In the genomic region with DNA sequence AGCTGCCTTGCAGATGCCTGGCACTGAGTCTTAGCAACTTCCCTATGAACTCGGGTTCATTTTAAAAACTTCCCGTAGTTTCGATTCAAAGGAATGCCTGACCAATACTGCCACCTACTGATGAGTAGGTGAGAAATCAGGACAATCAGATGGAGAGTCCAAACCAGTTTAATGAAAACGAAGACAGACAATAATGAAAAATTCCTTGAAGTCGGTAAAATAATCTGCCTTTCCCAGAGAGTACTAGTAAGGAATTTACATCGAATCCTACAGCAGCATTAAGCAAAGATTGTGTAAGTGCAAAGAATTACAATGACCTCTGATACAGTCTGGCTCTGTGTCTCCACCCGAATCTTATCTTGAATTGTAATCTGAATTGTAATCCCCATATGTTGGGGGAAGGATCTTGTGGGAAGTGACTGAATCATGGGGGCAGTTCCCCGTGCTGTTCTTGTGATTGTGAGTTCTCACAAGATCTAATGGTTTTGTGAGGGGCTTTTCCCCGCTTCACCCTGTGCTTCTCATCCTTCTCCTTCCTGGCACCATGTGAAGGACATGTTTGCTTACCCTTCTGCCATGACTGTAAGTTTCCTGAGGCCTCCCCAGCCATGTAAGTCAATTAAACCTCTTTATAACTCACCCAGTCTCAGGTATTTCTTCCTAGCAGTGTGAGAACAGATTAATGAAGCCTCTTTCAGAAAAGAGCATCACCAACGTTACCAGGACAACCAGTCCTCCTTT, we compare ENCODE assay signal across 9 cellular contexts.
DNase-seq lines count a peak whose midpoint lies in the region; ATAC-seq and TF ChIP-seq lines count a peak whose summit lies in the region.
"Had no signal": no experiment of that assay in that cellular context is flagged by ENCODE, and none has a peak within 500 bp of the region (broad histone marks: within the 10 kb centered on the region; RNA-seq: fewer than 3 reads in every experiment).

No MANE protein-coding gene starts in this region.

- no peaks in the 10 kb centered on the region for H3K9me3 Mint-ChIP-seq in CD4-positive, alpha-beta T cell

- no peak overlapping the region for H3K27ac Mint-ChIP-seq in CD4-positive, alpha-beta T cell
- H3K27ac Mint-ChIP-seq: IgD-negative memory B cell had no signal

- TF ChIP-seq CTCF in CD4-positive, alpha-beta T cell (IDR thresholded peaks at IDR 0.05): peak; percentile 84
- TF ChIP-seq CTCF in RWPE2 (IDR thresholded peaks at IDR 0.05; ENCODE audit: poor library complexity, severe bottlenecking) (peak; percentile 84), epithelial cell of esophagus (IDR thresholded peaks at IDR 0.05; ENCODE audit: insufficient read depth, low read depth, low read length, missing control alignments) (peak; percentile 78)

- intact Hi-C loops in CD4-positive, alpha-beta T cell (cut with DNase I, micrococcal nuclease): loop anchor here (1.0 to 10.0 kb wide), 5 partner anchors 76 to 1971 kb away; no protein-coding TSS in a partner anchor

- CTCF ChIA-PET in CD4-positive, alpha-beta T cell (lab: Charles Lee): interaction anchor here (0.8 kb wide), 2 partner anchors 13 to 41 kb away, joined by 3 read pairs; no protein-coding TSS in a partner anchor

- no peaks in the 10 kb centered on the region for H3K27me3 Mint-ChIP-seq in CD4-positive, alpha-beta T cell
- H3K27me3 Mint-ChIP-seq: IgD-negative memory B cell had no signal

- POLR2A ChIA-PET in CD4-positive, alpha-beta T cell (lab: Charles Lee): interaction anchor here (0.6 kb wide), 1 partner anchor 1064 kb away, joined by 5 read pairs; no protein-coding TSS in a partner anchor

- no peaks in the 10 kb centered on the region for H3K27me3 ChIP-seq in CD4-positive, alpha-beta T cell (ENCODE audit: control insufficient read depth, insufficient read depth, low read length)
- no peaks in the 10 kb centered on the region for H3K27me3 ChIP-seq in RWPE2 (ENCODE audit: insufficient read depth, poor library complexity, severe bottlenecking)
- H3K27me3 ChIP-seq in muscle layer of duodenum (ENCODE audit: low read depth, low read length): no peaks in the 10 kb centered on the region

- no peaks in the 10 kb centered on the region for H3K9me3 ChIP-seq in CD4-positive, alpha-beta T cell (ENCODE audit: control insufficient read depth, low read length)
- no peaks in the 10 kb centered on the region for H3K9me3 ChIP-seq in RWPE2 (ENCODE audit: severe bottlenecking)
- no peaks in the 10 kb centered on the region for H3K9me3 ChIP-seq in muscle layer of duodenum (ENCODE audit: control insufficient read depth in 1 of 2, low read length in 2 of 2)

- peak; percentile 49 for ATAC-seq in CD4-positive, alpha-beta T cell (ENCODE audit: poor library complexity)
- ATAC-seq in RWPE2 (ENCODE audit: low read depth): peak; percentile 52
- no peak for ATAC-seq in GM21786 (IDR thresholded peaks at IDR 0.05; ENCODE audit: unreplicated experiment)
- ATAC-seq in HG02610 (IDR thresholded peaks at IDR 0.05; ENCODE audit: unreplicated experiment): no peak

- H3K4me3 ChIP-seq in RWPE2 (ENCODE audit: severe bottlenecking): no peak overlapping the region
- H3K4me3 ChIP-seq in epithelial cell of esophagus (ENCODE audit: low read length): no peak overlapping the region
- peak overlapping the region; percentile 49 to 52 for H3K4me3 ChIP-seq in muscle layer of duodenum (ENCODE audit: low read depth in 1 of 2, low read length in 2 of 2)

- DNase-seq in CD4-positive, alpha-beta T cell: no peak
- DNase-seq in HPDE6-E6E7 (ENCODE audit: extremely low spot score) (peak; percentile 22), RWPE2 (ENCODE audit: low spot score) (no peak), epithelial cell of esophagus (ENCODE audit: low read depth) (peak; percentile 56), GF-D8 (lab: John Stamatoyannopoulos, UW) (no peak)

- H3K4me3 Mint-ChIP-seq in CD4-positive, alpha-beta T cell: peak overlapping the region; percentile 34

- H3K36me3 ChIP-seq in RWPE2 (ENCODE audit: low read depth) (peaks cover 44% of the 10 kb centered on the region), muscle layer of duodenum (ENCODE audit: control insufficient read depth in 1 of 2, insufficient read depth in 2 of 2, low read length in 2 of 2) (no peaks in the 10 kb centered on the region)

- H3K36me3 Mint-ChIP-seq in CD4-positive, alpha-beta T cell (ENCODE audit: low read depth): no peaks in the 10 kb centered on the region

- peaks cover 5% of the 10 kb centered on the region for H3K4me1 ChIP-seq in RWPE2 (ENCODE audit: insufficient read depth, poor library complexity, severe bottlenecking)
- H3K4me1 ChIP-seq in muscle layer of duodenum (ENCODE audit: control insufficient read depth in 1 of 2, insufficient read depth in 2 of 2, low read length in 2 of 2): no peaks in the 10 kb centered on the region

- no peaks in the 10 kb centered on the region for H3K4me1 Mint-ChIP-seq in CD4-positive, alpha-beta T cell (ENCODE audit: low read depth)

- H3K27ac ChIP-seq in CD4-positive, alpha-beta T cell (ENCODE audit: low read depth, low read length): no peak overlapping the region
- peak overlapping the region; percentile 20 for H3K27ac ChIP-seq in RWPE2 (ENCODE audit: poor library complexity, severe bottlenecking)
- no peak overlapping the region for H3K27ac ChIP-seq in muscle layer of duodenum (ENCODE audit: low read length)

Comparison
In these comparisons a context has a peak if more than half of its experiments do, and no peak if none do; other contexts are left out.
1. ATAC-seq: peak in CD4-positive, alpha-beta T cell (single experiment) and RWPE2 (single experiment); none in GM21786 (single experiment) and HG02610 (single experiment).
2. DNase-seq: peak in HPDE6-E6E7 (single experiment) and epithelial cell of esophagus (single experiment); none in CD4-positive, alpha-beta T cell (0 of 10), RWPE2 (single experiment) and GF-D8 (single experiment).
3. H3K4me3 ChIP-seq: peak in muscle layer of duodenum (2 of 2); none in RWPE2 (single experiment) and epithelial cell of esophagus (single experiment).
4. Peak in every context shown above with its lines, with median percentiles within 50 percentile points of each other: CTCF ChIP-seq.